In the genomic region with DNA sequence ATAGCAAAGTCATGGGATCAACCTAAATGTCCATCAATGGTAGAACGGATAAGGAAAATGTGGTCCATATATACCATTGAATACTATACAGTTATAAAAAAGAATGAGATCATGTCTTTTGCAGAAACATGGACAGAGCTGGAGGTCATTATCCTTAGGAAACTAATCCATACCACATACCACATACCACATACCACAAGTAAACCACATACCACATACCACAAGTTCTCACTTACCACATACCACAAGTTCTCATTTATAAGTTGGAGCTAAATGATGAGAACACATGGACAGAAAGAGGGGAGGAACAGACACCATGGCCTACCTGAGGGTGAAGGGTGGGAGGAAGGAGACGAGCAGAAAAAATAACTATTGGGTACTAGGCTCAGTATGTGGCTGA, we compare ENCODE assay signal across 17 cellular contexts.
DNase-seq lines count a peak whose midpoint lies in the region; ATAC-seq and TF ChIP-seq lines count a peak whose summit lies in the region.
"Had no signal": no experiment of that assay in that cellular context is flagged by ENCODE, and none has a peak within 500 bp of the region (broad histone marks: within the 10 kb centered on the region; RNA-seq: fewer than 3 reads in every experiment).

No MANE protein-coding gene starts in this region.

- H3K27ac ChIP-seq in DND-41 (ENCODE audit: low read length), result no peak overlapping the region
- no peak overlapping the region for H3K27ac ChIP-seq in HL-60 (replicated peaks)
- no peak overlapping the region for H3K27ac ChIP-seq in prostate gland
- H3K27ac ChIP-seq in gastroesophageal sphincter, result no peak overlapping the region
- H3K27ac ChIP-seq: ascending aorta, tibial artery had no signal

- ATAC-seq in DND-41 (ENCODE audit: insufficient read depth, low read depth), result 0 out of 3 replicates have a peak, but pooled peaks have one; percentile 22
- ATAC-seq in gastroesophageal sphincter, result no peak
- no peak for ATAC-seq in HG02885 (IDR thresholded peaks at IDR 0.05; ENCODE audit: poor library complexity, unreplicated experiment)
- ATAC-seq: activated T-cell treated with anti-CD3 and anti-CD28 coated beads, Interleukin-2, amount 50 U/mL, for 4 hours had no signal

- TF ChIP-seq POLR2A in prostate gland (IDR thresholded peaks at IDR 0.05), result no peak
- TF ChIP-seq POLR2A in gastroesophageal sphincter (IDR thresholded peaks at IDR 0.05), result no peak

- DNase-seq in DND-41 (no peak), HL-60 (ENCODE audit: low read depth in 1 of 2, low spot score in 1 of 2) (peak; percentile 1 to 16), SK-MEL-5 (ENCODE audit: low read depth, low spot score) (peak; percentile 28), fibroblast of pulmonary artery (ENCODE audit: low read depth) (peak; percentile 10), prostate gland (ENCODE audit: low spot score) (no peak), putamen (ENCODE audit: low spot score) (no peak)
- DNase-seq: activated CD4-positive, alpha-beta T cell treated with anti-CD3 and anti-CD28 coated beads for 1 hour; activated T-cell treated with anti-CD3 and anti-CD28 coated beads, Interleukin-2, amount 50 U/mL, for 4 hours; effector CD8-positive, alpha-beta T cell; glutamatergic neuron; HFFc6; NCI-H1105; stimulated activated CD8-positive, alpha-beta memory T cell treated with anti-CD3 and anti-CD28 coated beads, Interleukin-4, amount 100 ng/mL, for 48 hours; tibial artery had no signal

- H3K9me3 ChIP-seq in DND-41 (ENCODE audit: insufficient read depth, low read length, severe bottlenecking) (no peaks in the 10 kb centered on the region), prostate gland (no peaks in the 10 kb centered on the region), gastroesophageal sphincter (no peaks in the 10 kb centered on the region)
- H3K9me3 ChIP-seq: ascending aorta, tibial artery had no signal

- no peaks in the 10 kb centered on the region for H4K20me1 ChIP-seq in DND-41 (ENCODE audit: insufficient read depth, low read length)

- H3K27me3 ChIP-seq in DND-41 (ENCODE audit: insufficient read depth, low read length, poor library complexity), result no peaks in the 10 kb centered on the region
- peaks cover 10% of the 10 kb centered on the region for H3K27me3 ChIP-seq in HL-60 (ENCODE audit: insufficient read depth, poor library complexity, severe bottlenecking)
- no peaks in the 10 kb centered on the region for H3K27me3 ChIP-seq in prostate gland (replicated peaks; ENCODE audit: insufficient read depth)
- H3K27me3 ChIP-seq in gastroesophageal sphincter, result no peaks in the 10 kb centered on the region
- H3K27me3 ChIP-seq: ascending aorta, tibial artery had no signal

- no peak overlapping the region for H3K4me2 ChIP-seq in DND-41 (ENCODE audit: insufficient read depth, low read length)

- no peaks in the 10 kb centered on the region for H3K4me1 ChIP-seq in DND-41 (ENCODE audit: insufficient read depth, low read length)
- no peaks in the 10 kb centered on the region for H3K4me1 ChIP-seq in prostate gland (replicated peaks)
- no peaks in the 10 kb centered on the region for H3K4me1 ChIP-seq in gastroesophageal sphincter
- H3K4me1 ChIP-seq: ascending aorta, tibial artery had no signal

- no peaks in the 10 kb centered on the region for H3K79me2 ChIP-seq in DND-41 (ENCODE audit: insufficient read depth, low read length)

- TF ChIP-seq EP300 in gastroesophageal sphincter (IDR thresholded peaks at IDR 0.05), result no peak

- WGBS in prostate gland, result 90% methylated on average over 2 of the region's 2 CpGs
- WGBS in gastroesophageal sphincter (ENCODE audit: low coverage in 1 of 2), 2 donors, result 71 to 87% methylated on average over 2 of the region's 2 CpGs

- TF ChIP-seq CTCF in DND-41 (IDR thresholded peaks at IDR 0.05; ENCODE audit: borderline replicate concordance, extremely low read depth, low read length, poor library complexity, severe bottlenecking) (no peak), HL-60 (IDR thresholded peaks at IDR 0.05; ENCODE audit: insufficient read depth, low read length) (no peak), fibroblast of pulmonary artery (IDR thresholded peaks at IDR 0.05; ENCODE audit: low read length, missing control alignments) (no peak), prostate gland (IDR thresholded peaks at IDR 0.05) (no peak), gastroesophageal sphincter (IDR thresholded peaks at IDR 0.05) (no peak)

- no peak overlapping the region for H3K4me3 ChIP-seq in DND-41 (ENCODE audit: low read depth in 1 of 2, low read length in 2 of 2)
- no peak overlapping the region for H3K4me3 ChIP-seq in HL-60 (replicated peaks; ENCODE audit: insufficient read depth, low read length)
- no peak overlapping the region for H3K4me3 ChIP-seq in fibroblast of pulmonary artery (replicated peaks; ENCODE audit: low read depth, low read length)
- no peak overlapping the region for H3K4me3 ChIP-seq in prostate gland
- H3K4me3 ChIP-seq in gastroesophageal sphincter, result no peak overlapping the region
- H3K4me3 ChIP-seq: ascending aorta, tibial artery had no signal

- H3K36me3 ChIP-seq in DND-41 (ENCODE audit: insufficient read depth, low read length) (no peaks in the 10 kb centered on the region), prostate gland (no peaks in the 10 kb centered on the region), gastroesophageal sphincter (no peaks in the 10 kb centered on the region)
- H3K36me3 ChIP-seq: ascending aorta, tibial artery had no signal

- in situ Hi-C loops in SK-MEL-5 (cut with HindIII; ENCODE audit: low pct_unique_long_range_greater_than_20kb, low sequenced_read_pairs), result no loop called here

- H3K9ac ChIP-seq in DND-41 (ENCODE audit: low read depth, low read length), result no peak overlapping the region

- H2AFZ ChIP-seq in DND-41 (ENCODE audit: low read depth, low read length), result no peak overlapping the region

- intact Hi-C loops in prostate gland (cut with DNase I), result no loop called here

Comparison
In these comparisons a context has a peak if more than half of its experiments do, and no peak if none do; other contexts are left out.
1. DNase-seq: peak in HL-60 (2 of 2), SK-MEL-5 (single experiment) and fibroblast of pulmonary artery (single experiment); none in DND-41 (single experiment), prostate gland (single experiment) and putamen (single experiment).